In genomic region chr1:235004840-235005391, GRCh38 we compare ENCODE assay signal across 1 cellular context.
TF ChIP-seq lines count a peak whose summit lies in the region.

No MANE protein-coding gene starts in this region.

TF ChIP-seq in IMR-90, 13 proteins besides CTCF, POLR2A, EP300 and RAD21 (continued from another document):
- TF ChIP-seq CHD1 (IDR thresholded peaks at IDR 0.05; ENCODE audit: low read depth, low read length), result no peak
- no peak for TF ChIP-seq FOS (IDR thresholded peaks at IDR 0.05; ENCODE audit: low read depth, low read length)
